Comparison of ENCODE assay signal across 19 cellular contexts in genomic region chr17:78367193-78367592, GRCh38.
"Had no signal": no experiment of that assay in that cellular context is flagged by ENCODE, and none has a peak within 500 bp of the region (broad histone marks: within the 10 kb centered on the region; RNA-seq: fewer than 3 reads in every experiment).

No MANE protein-coding gene starts in this region.

- H3K4me3 Mint-ChIP-seq: activated CD4-positive, alpha-beta T cell treated with anti-CD3 and anti-CD28 coated beads for 36 hours; activated CD8-positive, alpha-beta T cell treated with anti-CD3 and anti-CD28 coated beads for 36 hours; T-helper 17 cell had no signal

- H3K9me3 Mint-ChIP-seq: activated CD8-positive, alpha-beta T cell treated with anti-CD3 and anti-CD28 coated beads for 36 hours; activated naive CD4-positive, alpha-beta T cell treated with anti-CD3 and anti-CD28 coated beads, Interleukin-2, amount 50 U/mL, for 72 hours; neural crest cell had no signal

- H3K27ac ChIP-seq: WERI-Rb-1 had no signal

- H3K36me3 ChIP-seq: esophagus squamous epithelium, transverse colon, WERI-Rb-1 had no signal

- H3K4me3 ChIP-seq: coronary artery, esophagus squamous epithelium, transverse colon had no signal

- H3K27me3 Mint-ChIP-seq: T-helper 17 cell had no signal

- ATAC-seq: activated CD4-positive, alpha-beta T cell treated with anti-CD3 and anti-CD28 coated beads for 36 hours; activated CD8-positive, alpha-beta T cell treated with anti-CD3 and anti-CD28 coated beads for 36 hours; activated naive CD4-positive, alpha-beta T cell treated with anti-CD3 and anti-CD28 coated beads, Interleukin-2, amount 50 U/mL, for 72 hours; T-helper 17 cell had no signal

- H3K9me3 ChIP-seq: esophagus squamous epithelium, transverse colon had no signal

- H3K27me3 ChIP-seq: transverse colon had no signal

- DNase-seq: activated CD4-positive, alpha-beta T cell treated with anti-CD3 and anti-CD28 coated beads for 36 hours; activated CD8-positive, alpha-beta memory T cell treated with anti-CD3 and anti-CD28 coated beads, Interleukin-2, amount 50 U/mL, for 4 hours; activated CD8-positive, alpha-beta T cell treated with anti-CD3 and anti-CD28 coated beads for 36 hours; activated effector memory CD4-positive, alpha-beta T cell treated with anti-CD3 and anti-CD28 coated beads, Interleukin-2, amount 50 U/mL, for 16 hours; activated T-cell treated with anti-CD3 and anti-CD28 coated beads, Interleukin-2, amount 50 U/mL, for 48 hours; effector CD4-positive, alpha-beta T cell; esophagus squamous epithelium; glutamatergic neuron; hypothalamus; stimulated activated CD4-positive, alpha-beta T cell treated with anti-CD3 and anti-CD28 coated beads, Interleukin-4, amount 100 ng/mL, for 4 hours; stimulated activated CD8-positive, alpha-beta memory T cell treated with anti-CD3 and anti-CD28 coated beads, Interleukin-4, amount 100 ng/mL, for 48 hours; stimulated activated naive CD4-positive, alpha-beta T cell treated with Interleukin-2 at 50 U/mL for 16 hours; substantia nigra; T-helper 17 cell; transverse colon; WERI-Rb-1 had no signal

- H3K27ac Mint-ChIP-seq: activated CD4-positive, alpha-beta T cell treated with anti-CD3 and anti-CD28 coated beads for 36 hours; activated CD8-positive, alpha-beta T cell treated with anti-CD3 and anti-CD28 coated beads for 36 hours; activated naive CD4-positive, alpha-beta T cell treated with anti-CD3 and anti-CD28 coated beads, Interleukin-2, amount 50 U/mL, for 72 hours; T-helper 17 cell had no signal

- H3K36me3 Mint-ChIP-seq: activated naive CD4-positive, alpha-beta T cell treated with anti-CD3 and anti-CD28 coated beads, Interleukin-2, amount 50 U/mL, for 72 hours had no signal
